Comparison of ENCODE assay signal across 1 cellular context in the genomic region with DNA sequence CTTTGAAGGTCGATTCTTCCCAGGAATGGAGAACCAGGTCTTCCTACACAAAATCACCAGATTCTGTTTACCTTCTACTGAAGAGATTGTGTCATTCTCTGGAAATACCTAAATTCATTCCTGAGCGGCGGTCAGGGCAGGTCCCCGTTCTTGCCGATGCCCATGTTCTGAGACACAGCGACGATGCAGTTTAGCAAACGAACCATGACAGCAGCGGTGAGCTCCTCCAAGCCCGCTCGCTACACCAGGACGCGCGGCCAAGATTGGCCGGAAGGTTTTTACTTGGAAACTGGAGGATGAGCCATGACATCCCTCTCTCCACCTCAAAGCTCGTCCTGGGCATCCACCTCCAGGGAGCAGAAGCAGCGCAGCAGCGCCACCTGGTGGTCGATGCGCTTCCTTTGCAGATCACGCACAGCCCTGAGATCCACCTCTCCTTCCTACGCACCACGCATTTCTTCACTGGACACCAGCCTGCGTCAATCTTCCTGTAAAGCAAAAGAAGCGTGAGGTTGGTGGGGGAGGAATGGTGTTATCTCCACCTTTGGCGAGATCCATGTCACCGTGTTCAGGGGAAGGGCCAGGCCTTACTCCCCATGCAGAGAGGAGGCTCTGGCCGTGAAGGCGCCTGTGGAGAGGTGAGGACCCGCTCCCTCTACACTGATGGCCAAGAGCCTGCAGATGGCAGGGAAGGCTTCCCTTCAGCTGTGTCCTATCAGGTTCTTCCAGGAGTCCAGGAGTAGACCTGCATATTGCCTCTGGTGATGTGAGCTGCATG.
TF ChIP-seq lines count a peak whose summit lies in the region.

No MANE protein-coding gene starts in this region.

TF ChIP-seq in K562, 482 proteins besides CTCF, POLR2A, EP300 and RAD21 (continued from another document and continues in another):
- TF ChIP-seq MYC (IDR thresholded peaks at IDR 0.05; ENCODE audit: low read depth, low read length) (peak; percentile 53; the same call in 1 of the 2 replicates), MYC (CRISPR knock-in tag; IDR thresholded peaks at IDR 0.05; ENCODE audit: borderline replicate concordance, low read depth) (no peak), ZNF347 (CRISPR knock-in tag; IDR thresholded peaks at IDR 0.05; ENCODE audit: low read depth) (no peak), RNF219 (CRISPR knock-in tag; IDR thresholded peaks at IDR 0.05) (no peak), RB1 (IDR thresholded peaks at IDR 0.05; ENCODE audit: low read depth) (peak; percentile 63; the same call in 1 of the 2 replicates), ZNF146 (CRISPR knock-in tag; IDR thresholded peaks at IDR 0.05; ENCODE audit: unreplicated experiment) (no peak), SMAD2 (IDR thresholded peaks at IDR 0.05; ENCODE audit: low read depth, low read length) (no peak), TBL1XR1 (IDR thresholded peaks at IDR 0.05; ENCODE audit: low read length in 2 of 2) (0 out of 4 replicates have a peak, but pooled peaks of 1 of the 2 experiments have one; percentile 32), TRIM24 (IDR thresholded peaks at IDR 0.05) (no peak), CHD1 (IDR thresholded peaks at IDR 0.05; ENCODE audit: low read length) (no peak), HDAC8 (tag; IDR thresholded peaks at IDR 0.05) (no peak), ZNF408 (CRISPR knock-in tag; IDR thresholded peaks at IDR 0.05; ENCODE audit: low read depth) (no peak), NR2C2 (CRISPR knock-in tag; IDR thresholded peaks at IDR 0.05) (no peak), NR2C2 (tag; IDR thresholded peaks at IDR 0.05) (no peak), MCM2 (IDR thresholded peaks at IDR 0.05; ENCODE audit: low read depth) (no peak), GTF2A2 (tag; IDR thresholded peaks at IDR 0.05) (no peak), CHCHD3 (CRISPR knock-in tag; IDR thresholded peaks at IDR 0.05) (no peak), U2AF2 (optimal IDR thresholded peaks at IDR 0.05; ENCODE audit: low read depth, low read length) (no peak), ZSCAN29 (IDR thresholded peaks at IDR 0.05) (no peak), BHLHE40 (IDR thresholded peaks at IDR 0.05; ENCODE audit: low read length) (peak; percentile 63), IRF9 (tag; IDR thresholded peaks at IDR 0.05) (no peak), NRF1 (conservative IDR thresholded peaks at IDR 0.05 in 1 of 2, IDR thresholded peaks at IDR 0.05 in 1 of 2) (peak; percentile 40 to 56; a peak in 3 of 4 replicates), RBBP5 (IDR thresholded peaks at IDR 0.05; ENCODE audit: borderline replicate concordance, insufficient read depth, low read length, poor library complexity, severe bottlenecking) (no peak), STAG1 (CRISPR knock-in tag; IDR thresholded peaks at IDR 0.05; ENCODE audit: borderline replicate concordance) (peak; percentile 83; the same call in 1 of the 2 replicates), SPI1 (IDR thresholded peaks at IDR 0.05; ENCODE audit: borderline replicate concordance, low read depth, low read length) (peak; percentile 26; the same call in 1 of the 2 replicates), NEUROD1 (IDR thresholded peaks at IDR 0.05; ENCODE audit: borderline replicate concordance, low read depth, low read length, partially characterized antibody) (peak; percentile 33), FUS (optimal IDR thresholded peaks at IDR 0.05; ENCODE audit: low read depth, low read length) (no peak), NELFE (IDR thresholded peaks at IDR 0.05; ENCODE audit: insufficient read depth, insufficient read length) (no peak), MIER1 (IDR thresholded peaks at IDR 0.05; ENCODE audit: low read depth) (no peak), ZNF780A (CRISPR knock-in tag; IDR thresholded peaks at IDR 0.05) (no peak), RAD51 (IDR thresholded peaks at IDR 0.05; ENCODE audit: borderline replicate concordance, low read depth) (no peak)
- TF ChIP-seq, protein P1, sequence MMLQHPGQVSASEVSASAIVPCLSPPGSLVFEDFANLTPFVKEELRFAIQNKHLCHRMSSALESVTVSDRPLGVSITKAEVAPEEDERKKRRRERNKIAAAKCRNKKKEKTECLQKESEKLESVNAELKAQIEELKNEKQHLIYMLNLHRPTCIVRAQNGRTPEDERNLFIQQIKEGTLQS (IDR thresholded peaks at IDR 0.05): no peak
- TF ChIP-seq, protein P1 (CRISPR knock-in tag; conservative IDR thresholded peaks at IDR 0.05): no peak
- TF ChIP-seq, protein P2, sequence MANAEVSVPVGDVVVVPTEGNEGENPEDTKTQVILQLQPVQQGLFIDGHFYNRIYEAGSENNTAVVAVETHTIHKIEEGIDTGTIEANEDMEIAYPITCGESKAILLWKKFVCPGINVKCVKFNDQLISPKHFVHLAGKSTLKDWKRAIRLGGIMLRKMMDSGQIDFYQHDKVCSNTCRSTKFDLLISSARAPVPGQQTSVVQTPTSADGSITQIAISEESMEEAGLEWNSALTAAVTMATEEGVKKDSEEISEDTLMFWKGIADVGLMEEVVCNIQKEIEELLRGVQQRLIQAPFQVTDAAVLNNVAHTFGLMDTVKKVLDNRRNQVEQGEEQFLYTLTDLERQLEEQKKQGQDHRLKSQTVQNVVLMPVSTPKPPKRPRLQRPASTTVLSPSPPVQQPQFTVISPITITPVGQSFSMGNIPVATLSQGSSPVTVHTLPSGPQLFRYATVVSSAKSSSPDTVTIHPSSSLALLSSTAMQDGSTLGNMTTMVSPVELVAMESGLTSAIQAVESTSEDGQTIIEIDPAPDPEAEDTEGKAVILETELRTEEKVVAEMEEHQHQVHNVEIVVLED (CRISPR knock-in tag; IDR thresholded peaks at IDR 0.05): no peak
- TF ChIP-seq, protein P3, sequence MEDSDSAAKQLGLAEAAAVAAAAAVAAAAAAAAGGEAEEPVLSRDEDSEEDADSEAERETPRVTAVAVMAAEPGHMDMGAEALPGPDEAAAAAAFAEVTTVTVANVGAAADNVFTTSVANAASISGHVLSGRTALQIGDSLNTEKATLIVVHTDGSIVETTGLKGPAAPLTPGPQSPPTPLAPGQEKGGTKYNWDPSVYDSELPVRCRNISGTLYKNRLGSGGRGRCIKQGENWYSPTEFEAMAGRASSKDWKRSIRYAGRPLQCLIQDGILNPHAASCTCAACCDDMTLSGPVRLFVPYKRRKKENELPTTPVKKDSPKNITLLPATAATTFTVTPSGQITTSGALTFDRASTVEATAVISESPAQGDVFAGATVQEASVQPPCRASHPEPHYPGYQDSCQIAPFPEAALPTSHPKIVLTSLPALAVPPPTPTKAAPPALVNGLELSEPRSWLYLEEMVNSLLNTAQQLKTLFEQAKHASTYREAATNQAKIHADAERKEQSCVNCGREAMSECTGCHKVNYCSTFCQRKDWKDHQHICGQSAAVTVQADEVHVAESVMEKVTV (CRISPR knock-in tag; IDR thresholded peaks at IDR 0.05): peak; percentile 90
- TF ChIP-seq, protein P4, sequence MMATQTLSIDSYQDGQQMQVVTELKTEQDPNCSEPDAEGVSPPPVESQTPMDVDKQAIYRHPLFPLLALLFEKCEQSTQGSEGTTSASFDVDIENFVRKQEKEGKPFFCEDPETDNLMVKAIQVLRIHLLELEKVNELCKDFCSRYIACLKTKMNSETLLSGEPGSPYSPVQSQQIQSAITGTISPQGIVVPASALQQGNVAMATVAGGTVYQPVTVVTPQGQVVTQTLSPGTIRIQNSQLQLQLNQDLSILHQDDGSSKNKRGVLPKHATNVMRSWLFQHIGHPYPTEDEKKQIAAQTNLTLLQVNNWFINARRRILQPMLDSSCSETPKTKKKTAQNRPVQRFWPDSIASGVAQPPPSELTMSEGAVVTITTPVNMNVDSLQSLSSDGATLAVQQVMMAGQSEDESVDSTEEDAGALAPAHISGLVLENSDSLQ (IDR thresholded peaks at IDR 0.05): peak; percentile 84
- TF ChIP-seq, protein P5, sequence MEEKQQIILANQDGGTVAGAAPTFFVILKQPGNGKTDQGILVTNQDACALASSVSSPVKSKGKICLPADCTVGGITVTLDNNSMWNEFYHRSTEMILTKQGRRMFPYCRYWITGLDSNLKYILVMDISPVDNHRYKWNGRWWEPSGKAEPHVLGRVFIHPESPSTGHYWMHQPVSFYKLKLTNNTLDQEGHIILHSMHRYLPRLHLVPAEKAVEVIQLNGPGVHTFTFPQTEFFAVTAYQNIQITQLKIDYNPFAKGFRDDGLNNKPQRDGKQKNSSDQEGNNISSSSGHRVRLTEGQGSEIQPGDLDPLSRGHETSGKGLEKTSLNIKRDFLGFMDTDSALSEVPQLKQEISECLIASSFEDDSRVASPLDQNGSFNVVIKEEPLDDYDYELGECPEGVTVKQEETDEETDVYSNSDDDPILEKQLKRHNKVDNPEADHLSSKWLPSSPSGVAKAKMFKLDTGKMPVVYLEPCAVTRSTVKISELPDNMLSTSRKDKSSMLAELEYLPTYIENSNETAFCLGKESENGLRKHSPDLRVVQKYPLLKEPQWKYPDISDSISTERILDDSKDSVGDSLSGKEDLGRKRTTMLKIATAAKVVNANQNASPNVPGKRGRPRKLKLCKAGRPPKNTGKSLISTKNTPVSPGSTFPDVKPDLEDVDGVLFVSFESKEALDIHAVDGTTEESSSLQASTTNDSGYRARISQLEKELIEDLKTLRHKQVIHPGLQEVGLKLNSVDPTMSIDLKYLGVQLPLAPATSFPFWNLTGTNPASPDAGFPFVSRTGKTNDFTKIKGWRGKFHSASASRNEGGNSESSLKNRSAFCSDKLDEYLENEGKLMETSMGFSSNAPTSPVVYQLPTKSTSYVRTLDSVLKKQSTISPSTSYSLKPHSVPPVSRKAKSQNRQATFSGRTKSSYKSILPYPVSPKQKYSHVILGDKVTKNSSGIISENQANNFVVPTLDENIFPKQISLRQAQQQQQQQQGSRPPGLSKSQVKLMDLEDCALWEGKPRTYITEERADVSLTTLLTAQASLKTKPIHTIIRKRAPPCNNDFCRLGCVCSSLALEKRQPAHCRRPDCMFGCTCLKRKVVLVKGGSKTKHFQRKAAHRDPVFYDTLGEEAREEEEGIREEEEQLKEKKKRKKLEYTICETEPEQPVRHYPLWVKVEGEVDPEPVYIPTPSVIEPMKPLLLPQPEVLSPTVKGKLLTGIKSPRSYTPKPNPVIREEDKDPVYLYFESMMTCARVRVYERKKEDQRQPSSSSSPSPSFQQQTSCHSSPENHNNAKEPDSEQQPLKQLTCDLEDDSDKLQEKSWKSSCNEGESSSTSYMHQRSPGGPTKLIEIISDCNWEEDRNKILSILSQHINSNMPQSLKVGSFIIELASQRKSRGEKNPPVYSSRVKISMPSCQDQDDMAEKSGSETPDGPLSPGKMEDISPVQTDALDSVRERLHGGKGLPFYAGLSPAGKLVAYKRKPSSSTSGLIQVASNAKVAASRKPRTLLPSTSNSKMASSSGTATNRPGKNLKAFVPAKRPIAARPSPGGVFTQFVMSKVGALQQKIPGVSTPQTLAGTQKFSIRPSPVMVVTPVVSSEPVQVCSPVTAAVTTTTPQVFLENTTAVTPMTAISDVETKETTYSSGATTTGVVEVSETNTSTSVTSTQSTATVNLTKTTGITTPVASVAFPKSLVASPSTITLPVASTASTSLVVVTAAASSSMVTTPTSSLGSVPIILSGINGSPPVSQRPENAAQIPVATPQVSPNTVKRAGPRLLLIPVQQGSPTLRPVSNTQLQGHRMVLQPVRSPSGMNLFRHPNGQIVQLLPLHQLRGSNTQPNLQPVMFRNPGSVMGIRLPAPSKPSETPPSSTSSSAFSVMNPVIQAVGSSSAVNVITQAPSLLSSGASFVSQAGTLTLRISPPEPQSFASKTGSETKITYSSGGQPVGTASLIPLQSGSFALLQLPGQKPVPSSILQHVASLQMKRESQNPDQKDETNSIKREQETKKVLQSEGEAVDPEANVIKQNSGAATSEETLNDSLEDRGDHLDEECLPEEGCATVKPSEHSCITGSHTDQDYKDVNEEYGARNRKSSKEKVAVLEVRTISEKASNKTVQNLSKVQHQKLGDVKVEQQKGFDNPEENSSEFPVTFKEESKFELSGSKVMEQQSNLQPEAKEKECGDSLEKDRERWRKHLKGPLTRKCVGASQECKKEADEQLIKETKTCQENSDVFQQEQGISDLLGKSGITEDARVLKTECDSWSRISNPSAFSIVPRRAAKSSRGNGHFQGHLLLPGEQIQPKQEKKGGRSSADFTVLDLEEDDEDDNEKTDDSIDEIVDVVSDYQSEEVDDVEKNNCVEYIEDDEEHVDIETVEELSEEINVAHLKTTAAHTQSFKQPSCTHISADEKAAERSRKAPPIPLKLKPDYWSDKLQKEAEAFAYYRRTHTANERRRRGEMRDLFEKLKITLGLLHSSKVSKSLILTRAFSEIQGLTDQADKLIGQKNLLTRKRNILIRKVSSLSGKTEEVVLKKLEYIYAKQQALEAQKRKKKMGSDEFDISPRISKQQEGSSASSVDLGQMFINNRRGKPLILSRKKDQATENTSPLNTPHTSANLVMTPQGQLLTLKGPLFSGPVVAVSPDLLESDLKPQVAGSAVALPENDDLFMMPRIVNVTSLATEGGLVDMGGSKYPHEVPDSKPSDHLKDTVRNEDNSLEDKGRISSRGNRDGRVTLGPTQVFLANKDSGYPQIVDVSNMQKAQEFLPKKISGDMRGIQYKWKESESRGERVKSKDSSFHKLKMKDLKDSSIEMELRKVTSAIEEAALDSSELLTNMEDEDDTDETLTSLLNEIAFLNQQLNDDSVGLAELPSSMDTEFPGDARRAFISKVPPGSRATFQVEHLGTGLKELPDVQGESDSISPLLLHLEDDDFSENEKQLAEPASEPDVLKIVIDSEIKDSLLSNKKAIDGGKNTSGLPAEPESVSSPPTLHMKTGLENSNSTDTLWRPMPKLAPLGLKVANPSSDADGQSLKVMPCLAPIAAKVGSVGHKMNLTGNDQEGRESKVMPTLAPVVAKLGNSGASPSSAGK (IDR thresholded peaks at IDR 0.05): no peak
